In the genomic region with DNA sequence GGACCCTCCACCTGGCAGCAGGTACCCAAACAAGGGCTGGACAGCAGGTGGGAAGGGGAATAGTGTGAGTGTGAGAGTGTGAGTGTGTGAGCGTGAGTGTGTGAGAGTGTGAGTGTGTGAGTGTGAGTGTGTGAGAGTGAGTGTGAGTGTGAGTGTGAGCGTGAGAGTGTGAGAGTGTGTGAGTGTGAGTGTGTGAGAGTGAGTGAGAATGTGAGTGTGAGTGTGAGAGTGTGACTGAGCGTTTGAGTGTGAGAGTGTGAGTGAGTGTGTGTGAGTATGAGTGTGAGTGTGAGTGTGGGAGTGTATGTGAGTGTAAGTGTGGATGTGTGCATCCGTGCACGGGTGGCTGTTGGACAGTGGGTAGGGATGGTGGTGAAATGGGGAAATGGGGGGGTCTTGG, we compare ENCODE assay signal across 11 cellular contexts. TPM values are rescaled to one million over a fixed set of nuclear protein-coding genes. Genes with fewer than 3 reads are reported as not detected.
DNase-seq lines count a peak whose midpoint lies in the region; ATAC-seq and TF ChIP-seq lines count a peak whose summit lies in the region.
"Had no signal": no experiment of that assay in that cellular context is flagged by ENCODE, and none has a peak within 500 bp of the region (broad histone marks: within the 10 kb centered on the region; RNA-seq: fewer than 3 reads in every experiment).

No MANE protein-coding gene starts in this region.

- no peak overlapping the region for H3K4me3 Mint-ChIP-seq in endodermal cell

- no peaks in the 10 kb centered on the region for H3K27me3 ChIP-seq in NT2/D1 (ENCODE audit: insufficient read depth, insufficient read length)
- no peaks in the 10 kb centered on the region for H3K27me3 ChIP-seq in endodermal cell (ENCODE audit: control insufficient read depth, insufficient read depth, low read length, poor library complexity, severe bottlenecking)
- H3K27me3 ChIP-seq in neural cell (ENCODE audit: insufficient read depth, low read depth, low read length): no peaks in the 10 kb centered on the region

- H3K27ac ChIP-seq in endodermal cell (ENCODE audit: low read depth, low read length): peak overlapping the region; percentile 81
- H3K27ac ChIP-seq in neural cell (ENCODE audit: low read length): no peak overlapping the region

- H4K20me1 ChIP-seq in neural cell (ENCODE audit: insufficient read depth): no peaks in the 10 kb centered on the region

- DNase-seq in AG04449 (ENCODE audit: low read depth, low spot score) (no peak), NT2/D1 (ENCODE audit: low read depth, low spot score) (no peak), endodermal cell (no peak), NCI-H1417 treated with DMSO at 0.1 percent for 48 hours (lab: John Stamatoyannopoulos, UW) (no peak), DMS79 (lab: John Stamatoyannopoulos, UW) (no peak), NCI-H774 (lab: John Stamatoyannopoulos, UW) (no peak)
- DNase-seq: activated CD4-positive, CD25-positive, alpha-beta regulatory T cell treated with anti-CD3 and anti-CD28 coated beads, Interleukin-2, amount 50 U/mL, for 72 hours; DMS153; NCI-H510A treated with DMSO at 0.1 percent for 48 hours had no signal

- peak overlapping the region; percentile 4 for H3K27ac Mint-ChIP-seq in endodermal cell

- no peak for ATAC-seq in GM18858 (IDR thresholded peaks at IDR 0.05; ENCODE audit: unreplicated experiment)

- H3K79me2 ChIP-seq in neural cell (replicated peaks; ENCODE audit: insufficient read depth, low read length): no peaks in the 10 kb centered on the region

- H3K27me3 Mint-ChIP-seq in endodermal cell (ENCODE audit: insufficient read depth): peaks cover 4% of the 10 kb centered on the region

- H2AFZ ChIP-seq in neural cell (ENCODE audit: low read depth, low read length): no peak overlapping the region

- H3K9ac ChIP-seq in NT2/D1 (ENCODE audit: insufficient read length, low read depth): peak overlapping the region; percentile 78
- H3K9ac ChIP-seq in endodermal cell (ENCODE audit: extremely low read depth, low read length, poor library complexity, severe bottlenecking): no peak overlapping the region
- H3K9ac ChIP-seq in neural cell (ENCODE audit: low read length): peak overlapping the region; percentile 16

- TF ChIP-seq EP300 in neural cell (conservative IDR thresholded peaks at IDR 0.05; ENCODE audit: poor library complexity, severe bottlenecking): no peak

- peaks cover 20% of the 10 kb centered on the region for H3K4me1 Mint-ChIP-seq in endodermal cell

- H3K4me1 ChIP-seq in NT2/D1 (ENCODE audit: insufficient read depth, insufficient read length) (peaks cover 65% of the 10 kb centered on the region), endodermal cell (ENCODE audit: control insufficient read depth, insufficient read depth, low read length) (peaks cover 2% of the 10 kb centered on the region)

- peak overlapping the region; percentile 54 for H3K4me3 ChIP-seq in AG04449 (ENCODE audit: low read depth, low read length)
- H3K4me3 ChIP-seq in NT2/D1 (ENCODE audit: insufficient read length, low read depth): peak overlapping the region; percentile 31
- no peak overlapping the region for H3K4me3 ChIP-seq in endodermal cell (ENCODE audit: low read length)
- H3K4me3 ChIP-seq in neural cell (ENCODE audit: low read length): no peak overlapping the region

- H3K36me3 Mint-ChIP-seq in endodermal cell (ENCODE audit: low read depth): no peaks in the 10 kb centered on the region

- H3K9me2 ChIP-seq in neural cell (ENCODE audit: insufficient read depth, low read length): no peaks in the 10 kb centered on the region

- no peaks in the 10 kb centered on the region for H3F3A ChIP-seq in neural cell (ENCODE audit: insufficient read depth, low read length, poor library complexity, severe bottlenecking)

- 93 to 97% methylated on average over 3 to 5 of the region's 5 CpGs for WGBS in endodermal cell (ENCODE audit: insufficient coverage in 1 of 2, insufficient read length in 1 of 2), 2 experiments

- CTCF ChIA-PET in AG04449 (lab: Yijun Ruan, JAX): interaction anchor here (1.3 to 4.1 kb wide), 4 partner anchors 9 to 38 kb away, joined by 6 to 30 read pairs (median 13); no protein-coding TSS in a partner anchor

- no peak overlapping the region for H3K4me2 ChIP-seq in neural cell (ENCODE audit: low read length)

- no peaks in the 10 kb centered on the region for H3K9me3 Mint-ChIP-seq in endodermal cell

- POLR2A ChIA-PET in AG04449 (lab: Yijun Ruan, JAX): interaction anchor here (0.6 to 0.9 kb wide), 2 partner anchors 8 to 604 kb away, joined by 3 read pairs; no protein-coding TSS in a partner anchor

- no peak for TF ChIP-seq RAD21 in neural cell (conservative IDR thresholded peaks at IDR 0.05)

- H3K36me3 ChIP-seq in NT2/D1 (ENCODE audit: insufficient read depth, insufficient read length, low read length) (no peaks in the 10 kb centered on the region), endodermal cell (ENCODE audit: control insufficient read depth, insufficient read depth, low read length) (no peaks in the 10 kb centered on the region), neural cell (ENCODE audit: insufficient read depth, low read length) (no peaks in the 10 kb centered on the region)

- no peak for TF ChIP-seq CTCF in AG04449 (IDR thresholded peaks at IDR 0.05; ENCODE audit: insufficient read depth, low read length, missing control alignments)
- TF ChIP-seq CTCF in endodermal cell (conservative IDR thresholded peaks at IDR 0.05): no peak
- no peak for TF ChIP-seq CTCF in neural cell (IDR thresholded peaks at IDR 0.05; ENCODE audit: poor library complexity, severe bottlenecking)

- H3K9me3 ChIP-seq in NT2/D1 (ENCODE audit: insufficient read depth, low read length) (no peaks in the 10 kb centered on the region), endodermal cell (ENCODE audit: control insufficient read depth, low read length) (no peaks in the 10 kb centered on the region), neural cell (ENCODE audit: low read length) (no peaks in the 10 kb centered on the region)

TF ChIP-seq in neural cell, 6 proteins besides CTCF, POLR2A, EP300 and RAD21:
- TF ChIP-seq TAF1 (IDR thresholded peaks at IDR 0.05; ENCODE audit: low read depth) (no peak), POLR2AphosphoS5 (IDR thresholded peaks at IDR 0.05) (peak; percentile 75), SMC3 (conservative IDR thresholded peaks at IDR 0.05; ENCODE audit: poor library complexity) (no peak)
TF ChIP-seq in neural cell: peak in this region for 1.

RNA-seq across cellular contexts. Expression of gene ADGRG1, which starts 0.4 kb away (rescaled TPM):
- under 1 TPM; 0.64 TPM for total RNA-seq in endodermal cell
- 122 TPM for polyA plus RNA-seq in endodermal cell (2013, experiment 1 of 2)
- 97.9 TPM for polyA plus RNA-seq in endodermal cell (2013, experiment 2 of 2)
- 80.6 and 86.8 TPM in 2 replicates for polyA plus RNA-seq in neural cell
- polyA minus RNA-seq in neural cell: 122 and 124 TPM in 2 replicates

RNA-seq across cellular contexts. Expression of gene ADGRG3, which starts 39.3 kb away (rescaled TPM):
- total RNA-seq in endodermal cell: not detected
- polyA plus RNA-seq in endodermal cell (2013, experiment 1 of 2): 0.39 TPM
- 0.21 TPM for polyA plus RNA-seq in endodermal cell (2013, experiment 2 of 2)
- 0.62 and 0.86 TPM in 2 replicates for polyA plus RNA-seq in neural cell
- 0.49 TPM in 1 of 2 replicates, not detected in the other for polyA minus RNA-seq in neural cell

Comparison
In these comparisons a context has a peak if more than half of its experiments do, and no peak if none do; other contexts are left out.
1. H3K4me3 ChIP-seq: peak in AG04449 (single experiment) and NT2/D1 (single experiment); none in endodermal cell (single experiment) and neural cell (single experiment).